In the genomic region with DNA sequence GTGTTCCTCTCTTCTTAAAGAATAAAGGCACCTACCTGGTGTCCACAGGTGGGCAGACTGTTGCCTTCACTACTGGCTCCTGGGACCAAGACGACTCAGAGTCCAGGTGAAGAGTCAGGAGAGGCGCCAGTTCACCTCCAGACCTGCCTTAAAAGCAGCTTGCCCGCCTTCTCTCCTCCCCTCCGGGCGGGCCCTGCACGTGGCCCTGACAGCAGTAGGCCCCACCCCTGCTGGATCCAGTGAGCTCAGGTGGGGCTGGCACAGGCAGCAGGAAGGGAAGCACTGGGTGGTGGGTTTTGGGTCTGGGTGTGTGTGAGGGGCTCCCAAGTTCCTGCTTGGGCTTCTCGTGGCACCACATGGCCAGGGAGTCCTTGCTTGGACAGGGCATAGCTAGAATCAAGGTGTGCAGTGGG, we compare ENCODE assay signal across 15 cellular contexts. TPM values are rescaled to one million over a fixed set of nuclear protein-coding genes. Genes with fewer than 3 reads are reported as not detected.
DNase-seq lines count a peak whose midpoint lies in the region; ATAC-seq and TF ChIP-seq lines count a peak whose summit lies in the region.
"Had no signal": no experiment of that assay in that cellular context is flagged by ENCODE, and none has a peak within 500 bp of the region (broad histone marks: within the 10 kb centered on the region; RNA-seq: fewer than 3 reads in every experiment).

A gene with protein sequence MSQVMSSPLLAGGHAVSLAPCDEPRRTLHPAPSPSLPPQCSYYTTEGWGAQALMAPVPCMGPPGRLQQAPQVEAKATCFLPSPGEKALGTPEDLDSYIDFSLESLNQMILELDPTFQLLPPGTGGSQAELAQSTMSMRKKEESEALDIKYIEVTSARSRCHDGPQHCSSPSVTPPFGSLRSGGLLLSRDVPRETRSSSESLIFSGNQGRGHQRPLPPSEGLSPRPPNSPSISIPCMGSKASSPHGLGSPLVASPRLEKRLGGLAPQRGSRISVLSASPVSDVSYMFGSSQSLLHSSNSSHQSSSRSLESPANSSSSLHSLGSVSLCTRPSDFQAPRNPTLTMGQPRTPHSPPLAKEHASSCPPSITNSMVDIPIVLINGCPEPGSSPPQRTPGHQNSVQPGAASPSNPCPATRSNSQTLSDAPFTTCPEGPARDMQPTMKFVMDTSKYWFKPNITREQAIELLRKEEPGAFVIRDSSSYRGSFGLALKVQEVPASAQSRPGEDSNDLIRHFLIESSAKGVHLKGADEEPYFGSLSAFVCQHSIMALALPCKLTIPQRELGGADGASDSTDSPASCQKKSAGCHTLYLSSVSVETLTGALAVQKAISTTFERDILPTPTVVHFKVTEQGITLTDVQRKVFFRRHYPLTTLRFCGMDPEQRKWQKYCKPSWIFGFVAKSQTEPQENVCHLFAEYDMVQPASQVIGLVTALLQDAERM (minus strand): TSS at position 125 of the 413 bp plus-strand sequence. CDS start 5,198 bp downstream, outside the sequence.

- no peak for ATAC-seq in HG02763 (IDR thresholded peaks at IDR 0.05; ENCODE audit: unreplicated experiment)
- ATAC-seq in HG02973 (IDR thresholded peaks at IDR 0.05; ENCODE audit: unreplicated experiment) = no peak

- peaks cover 1% of the 10 kb centered on the region for H3K79me1 ChIP-seq in mesendoderm (ENCODE audit: low read length)

- peaks cover 1% of the 10 kb centered on the region for H3K27me3 Mint-ChIP-seq in activated CD4-positive, alpha-beta memory T cell treated with anti-CD3 and anti-CD28 coated beads for 36 hours
- H3K27me3 Mint-ChIP-seq in activated CD4-positive, alpha-beta memory T cell treated with anti-CD3 and anti-CD28 coated beads, Interleukin-2, amount 10 ng/mL, durations not matched to agents 7 days and 5 days = peaks cover 18% of the 10 kb centered on the region
- no peaks in the 10 kb centered on the region for H3K27me3 Mint-ChIP-seq in osteocyte (ENCODE audit: unreplicated experiment)
- H3K27me3 Mint-ChIP-seq: activated naive CD8-positive, alpha-beta T cell had no signal

- no peak within 1 kb of the TSS for H4K5ac ChIP-seq in mesendoderm (ENCODE audit: low read length)

- no peaks in the 10 kb centered on the region for H3K36me3 Mint-ChIP-seq in activated CD4-positive, alpha-beta memory T cell treated with anti-CD3 and anti-CD28 coated beads for 36 hours
- no peaks in the 10 kb centered on the region for H3K36me3 Mint-ChIP-seq in activated CD4-positive, alpha-beta memory T cell treated with anti-CD3 and anti-CD28 coated beads, Interleukin-2, amount 10 ng/mL, durations not matched to agents 7 days and 5 days (ENCODE audit: low read depth)
- H3K36me3 Mint-ChIP-seq in osteocyte (ENCODE audit: unreplicated experiment) = no peaks in the 10 kb centered on the region
- H3K36me3 Mint-ChIP-seq: activated naive CD8-positive, alpha-beta T cell; naive B cell had no signal

- H3K4me1 ChIP-seq in mesendoderm (ENCODE audit: control insufficient read depth, low read depth, low read length) = peaks cover 9% of the 10 kb centered on the region

- no peak for TF ChIP-seq CTCF in osteocyte (IDR thresholded peaks at IDR 0.05)

- no peak within 1 kb of the TSS for H3K4me3 Mint-ChIP-seq in activated CD4-positive, alpha-beta memory T cell treated with anti-CD3 and anti-CD28 coated beads for 36 hours
- H3K4me3 Mint-ChIP-seq in activated CD4-positive, alpha-beta memory T cell treated with anti-CD3 and anti-CD28 coated beads, Interleukin-2, amount 10 ng/mL, durations not matched to agents 7 days and 5 days = no peak within 1 kb of the TSS
- H3K4me3 Mint-ChIP-seq in osteocyte (ENCODE audit: unreplicated experiment) = no peak within 1 kb of the TSS
- H3K4me3 Mint-ChIP-seq: activated naive CD8-positive, alpha-beta T cell; T-helper 2 cell treated with Interferon-gamma antibody and Interleukin-4, amounts not matched to agents 5 μg/mL and 100 μg/mL, for 36 hours had no signal

- H3K9ac ChIP-seq in mesendoderm (ENCODE audit: low read length) = peak within 1 kb of the TSS; percentile 72

- H3K9me3 Mint-ChIP-seq in activated CD4-positive, alpha-beta memory T cell treated with anti-CD3 and anti-CD28 coated beads for 36 hours = no peaks in the 10 kb centered on the region
- no peaks in the 10 kb centered on the region for H3K9me3 Mint-ChIP-seq in activated CD4-positive, alpha-beta memory T cell treated with anti-CD3 and anti-CD28 coated beads, Interleukin-2, amount 10 ng/mL, durations not matched to agents 7 days and 5 days
- H3K9me3 Mint-ChIP-seq in osteocyte (ENCODE audit: unreplicated experiment) = no peaks in the 10 kb centered on the region
- H3K9me3 Mint-ChIP-seq: naive B cell; T-helper 2 cell treated with Interferon-gamma antibody and Interleukin-4, amounts not matched to agents 5 μg/mL and 100 μg/mL, for 36 hours had no signal

- no CpG with 5 or more reads among the region's 7 CpGs for WGBS in mesendoderm (ENCODE audit: extremely low coverage, insufficient coverage, low lambda C conversion rate)

- H3K79me2 ChIP-seq in mesendoderm (ENCODE audit: control insufficient read depth, insufficient read depth, low read length) = no peaks in the 10 kb centered on the region

- peak within 1 kb of the TSS; percentile 46 for H3K18ac ChIP-seq in mesendoderm (ENCODE audit: low read length)

- peak within 1 kb of the TSS; percentile 84 for H2AK5ac ChIP-seq in mesendoderm (ENCODE audit: low read length)

- H4K8ac ChIP-seq in mesendoderm (ENCODE audit: low read depth, low read length) = no peak within 1 kb of the TSS

- CTCF ChIA-PET in activated CD4-positive, alpha-beta memory T cell treated with anti-CD3 and anti-CD28 coated beads for 36 hours (lab: Charles Lee) = interaction anchor here (1.5 to 1.7 kb wide), 2 partner anchors 25 to 32 kb away, joined by 6 to 7 read pairs; no protein-coding TSS in a partner anchor
- CTCF ChIA-PET in activated CD4-positive, alpha-beta memory T cell treated with anti-CD3 and anti-CD28 coated beads, Interleukin-2, amount 10 ng/mL, durations not matched to agents 7 days and 5 days (lab: Charles Lee) = interaction anchor here (1.5 kb wide), 1 partner anchor 25 kb away, joined by 5 read pairs; no protein-coding TSS in a partner anchor

- peak within 1 kb of the TSS; percentile 49 for H3K4ac ChIP-seq in mesendoderm (ENCODE audit: low read depth, low read length)

- H3K23ac ChIP-seq in mesendoderm (ENCODE audit: low read length) = no peak within 1 kb of the TSS

- in situ Hi-C loops in T47D (cut with HindIII; ENCODE audit: low pct_unique_long_range_greater_than_20kb, low sequenced_read_pairs) = no loop called here

- POLR2A ChIA-PET in activated CD4-positive, alpha-beta memory T cell treated with anti-CD3 and anti-CD28 coated beads for 36 hours (lab: Charles Lee) = interaction anchor here (0.6 kb wide), 1 partner anchor 84 kb away, joined by 3 read pairs; a partner anchor contains a TSS
- POLR2A ChIA-PET in activated CD4-positive, alpha-beta memory T cell treated with anti-CD3 and anti-CD28 coated beads, Interleukin-2, amount 10 ng/mL, durations not matched to agents 7 days and 5 days (lab: Charles Lee) = interaction anchor here (1.0 to 1.7 kb wide), 4 partner anchors 12 to 32 kb away, joined by 3 to 6 read pairs (median 4); no protein-coding TSS in a partner anchor

- H3K4me1 Mint-ChIP-seq in activated CD4-positive, alpha-beta memory T cell treated with anti-CD3 and anti-CD28 coated beads for 36 hours (ENCODE audit: low read depth) = peaks cover 4% of the 10 kb centered on the region
- peaks cover 7% of the 10 kb centered on the region for H3K4me1 Mint-ChIP-seq in activated CD4-positive, alpha-beta memory T cell treated with anti-CD3 and anti-CD28 coated beads, Interleukin-2, amount 10 ng/mL, durations not matched to agents 7 days and 5 days
- peaks cover 33% of the 10 kb centered on the region for H3K4me1 Mint-ChIP-seq in osteocyte (ENCODE audit: unreplicated experiment)

- no peak for DNase-seq in activated CD4-positive, alpha-beta memory T cell treated with anti-CD3 and anti-CD28 coated beads for 36 hours
- DNase-seq in activated CD4-positive, alpha-beta memory T cell treated with anti-CD3 and anti-CD28 coated beads, Interleukin-2, amount 10 ng/mL, durations not matched to agents 7 days and 5 days = no peak
- peak; percentile 67 to 95 for DNase-seq in T47D (ENCODE audit: low read depth in 1 of 2, low spot score in 1 of 2)
- DNase-seq in mesendoderm = no peak
- DNase-seq in ureter (ENCODE audit: low spot score) = peak; percentile 85
- DNase-seq in osteocyte (ENCODE audit: extremely low spot score, unreplicated experiment) = no peak
- DNase-seq: DMS153, naive B cell, NCI-H2171, OCI-M1 had no signal

- H2BK5ac ChIP-seq in mesendoderm (ENCODE audit: low read length) = peak within 1 kb of the TSS; percentile 60

- intact Hi-C loops in activated CD4-positive, alpha-beta memory T cell treated with anti-CD3 and anti-CD28 coated beads for 36 hours (cut with micrococcal nuclease) = no loop called here

- H3K27ac Mint-ChIP-seq in activated CD4-positive, alpha-beta memory T cell treated with anti-CD3 and anti-CD28 coated beads for 36 hours = no peak within 1 kb of the TSS
- no peak within 1 kb of the TSS for H3K27ac Mint-ChIP-seq in activated CD4-positive, alpha-beta memory T cell treated with anti-CD3 and anti-CD28 coated beads, Interleukin-2, amount 10 ng/mL, durations not matched to agents 7 days and 5 days
- H3K27ac Mint-ChIP-seq in osteocyte (ENCODE audit: unreplicated experiment) = no peak within 1 kb of the TSS
- H3K27ac Mint-ChIP-seq: activated naive CD8-positive, alpha-beta T cell; T-helper 2 cell treated with Interferon-gamma antibody and Interleukin-4, amounts not matched to agents 5 μg/mL and 100 μg/mL, for 36 hours had no signal

- H3K4me3 ChIP-seq in mesendoderm (ENCODE audit: low read length) = no peak within 1 kb of the TSS
- H3K4me3 ChIP-seq: thoracic aorta had no signal

- no peak within 1 kb of the TSS for H3K27ac ChIP-seq in mesendoderm (ENCODE audit: low read depth, low read length)
- H3K27ac ChIP-seq: thoracic aorta had no signal

- no peaks in the 10 kb centered on the region for H3K36me3 ChIP-seq in mesendoderm (ENCODE audit: control insufficient read depth, insufficient read depth, low read length)
- H3K36me3 ChIP-seq: thoracic aorta had no signal

- no peak within 1 kb of the TSS for H3K4me2 ChIP-seq in mesendoderm (ENCODE audit: low read length)

- no peak within 1 kb of the TSS for H2BK15ac ChIP-seq in mesendoderm (replicated peaks; ENCODE audit: low read depth)

- H3K27me3 ChIP-seq in mesendoderm (ENCODE audit: insufficient read depth, low read length, poor library complexity) = no peaks in the 10 kb centered on the region

- H2BK120ac ChIP-seq in mesendoderm (ENCODE audit: low read depth, low read length) = no peak within 1 kb of the TSS

- H3K56ac ChIP-seq in mesendoderm (ENCODE audit: low read length) = peak within 1 kb of the TSS; percentile 91

RNA-seq across cellular contexts. Expression of the gene that starts here (rescaled TPM):
- total RNA-seq in activated CD4-positive, alpha-beta memory T cell treated with anti-CD3 and anti-CD28 coated beads for 36 hours = 10 to 100 TPM; 14.5 to 15.2 TPM
- 10 to 100 TPM in 1 of 2 experiments, 1 to 10 TPM in 1; 9.5 to 12.7 TPM for total RNA-seq in activated CD4-positive, alpha-beta memory T cell treated with anti-CD3 and anti-CD28 coated beads, Interleukin-2, amount 10 ng/mL, durations not matched to agents 7 days and 5 days
- polyA plus RNA-seq in mesendoderm (2013, experiment 1 of 2) = 5.7 TPM
- polyA plus RNA-seq in mesendoderm (2013, experiment 2 of 2) = 4.9 TPM
- total RNA-seq in ureter (53.1 TPM), osteocyte (0.21 and 0.73 TPM in 2 replicates)

Comparison
In these comparisons a context has a peak if more than half of its experiments do, and no peak if none do; other contexts are left out.
1. DNase-seq: peak in T47D (2 of 2) and ureter (single experiment); none in activated CD4-positive, alpha-beta memory T cell treated with anti-CD3 and anti-CD28 coated beads for 36 hours (single experiment), activated CD4-positive, alpha-beta memory T cell treated with anti-CD3 and anti-CD28 coated beads, Interleukin-2, amount 10 ng/mL, durations not matched to agents 7 days and 5 days (single experiment), mesendoderm (single experiment) and osteocyte (single experiment).